17 cellular contexts compared by ENCODE assay signal in the genomic region with DNA sequence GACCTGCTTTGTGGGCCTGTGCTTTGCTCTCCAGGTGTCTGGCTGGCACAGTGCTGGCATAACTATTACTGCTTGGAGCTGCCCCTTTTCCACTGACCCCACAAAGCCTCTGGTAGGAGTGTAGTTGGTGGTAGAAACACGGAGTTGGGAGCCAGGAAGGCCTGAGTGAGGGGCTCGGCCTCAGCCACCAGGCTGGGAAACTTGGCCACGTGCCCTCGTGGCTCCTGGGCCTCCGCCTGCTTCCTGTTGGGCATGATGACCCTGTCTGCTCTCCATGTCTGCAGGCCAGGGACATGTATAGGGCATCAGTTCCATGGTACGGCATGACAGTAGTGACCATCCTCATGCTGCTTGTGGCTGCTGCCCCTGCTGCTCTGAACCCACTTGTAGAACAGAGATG.
"Had no signal": no experiment of that assay in that cellular context is flagged by ENCODE, and none has a peak within 500 bp of the region (broad histone marks: within the 10 kb centered on the region; RNA-seq: fewer than 3 reads in every experiment).

No MANE protein-coding gene starts in this region.

- DNase-seq: activated CD4-positive, CD25-positive, alpha-beta regulatory T cell; activated CD8-positive, alpha-beta memory T cell treated with anti-CD3 and anti-CD28 coated beads, Interleukin-2, amount 50 U/mL, for 4 hours; activated CD8-positive, alpha-beta T cell treated with anti-CD3 and anti-CD28 coated beads for 36 hours; activated gamma-delta T cell treated with Interleukin-2 at 50 U/mL for 16 hours; activated naive CD4-positive, alpha-beta T cell treated with anti-CD3 and anti-CD28 coated beads, Interleukin-2, amount 10 ng/mL, durations not matched to agents 7 days and 5 days; activated naive CD8-positive, alpha-beta T cell treated with anti-CD3 and anti-CD28 coated beads for 36 hours; activated T-cell treated with anti-CD3 and anti-CD28 coated beads, Interleukin-2, amount 50 U/mL, for 72 hours; cerebellar nuclear complex; NCI-H1105 treated with DMSO at 0.1 percent for 48 hours; NCI-H1436 treated with DMSO at 0.1 percent for 48 hours; NCI-H187; NCI-H2081; NCI-H510A treated with DMSO at 0.1 percent for 48 hours; PC-9; T-cell had no signal

- H3K27ac ChIP-seq: PC-9, SK-N-MC, VCaP had no signal

- H3K4me3 ChIP-seq: PC-9, SK-N-MC had no signal

- H2AFZ ChIP-seq: PC-9 had no signal

- ATAC-seq: activated CD8-positive, alpha-beta T cell treated with anti-CD3 and anti-CD28 coated beads for 36 hours; activated T-cell treated with anti-CD3 and anti-CD28 coated beads, Interleukin-2, amount 50 U/mL, for 72 hours; T-cell had no signal

- H3K4me2 ChIP-seq: PC-9 had no signal
